1 cellular context compared by ENCODE assay signal in genomic region chr7:137954614-137955013, GRCh38.
TF ChIP-seq lines count a peak whose summit lies in the region.

No MANE protein-coding gene starts in this region.

TF ChIP-seq in GM23338, 12 proteins besides CTCF, POLR2A, EP300 and RAD21 (continued from another document):
- TF ChIP-seq ZNF462 (CRISPR knock-in tag; IDR thresholded peaks at IDR 0.05) (no peak), ETS1 (IDR thresholded peaks at IDR 0.05) (no peak), POLR2AphosphoS5 (IDR thresholded peaks at IDR 0.05; ENCODE audit: low read depth) (no peak), REST (IDR thresholded peaks at IDR 0.05; ENCODE audit: unreplicated experiment) (no peak), JUNB (IDR thresholded peaks at IDR 0.05; ENCODE audit: unreplicated experiment) (no peak), EZH2phosphoT487 (IDR thresholded peaks at IDR 0.05; ENCODE audit: unreplicated experiment) (no peak), NANOG (IDR thresholded peaks at IDR 0.05; ENCODE audit: borderline replicate concordance) (no peak), ZNF114 (CRISPR knock-in tag; IDR thresholded peaks at IDR 0.05) (no peak), ZNF331 (CRISPR knock-in tag; IDR thresholded peaks at IDR 0.05; ENCODE audit: low read depth) (no peak), STAT1 (IDR thresholded peaks at IDR 0.05; ENCODE audit: unreplicated experiment) (no peak)
